In genomic region chr15:80776420-80777045, GRCh38 we compare ENCODE assay signal across 8 cellular contexts. TPM values are rescaled to one million over a fixed set of nuclear protein-coding genes. Genes with fewer than 3 reads are reported as not detected.
A peak's percentile ranks its signal among the peaks of the same experiment; 100 is the strongest.
DNase-seq lines count a peak whose midpoint lies in the region; ATAC-seq and TF ChIP-seq lines count a peak whose summit lies in the region.

No MANE protein-coding gene starts in this region.

- WGBS in IMR-90 (ENCODE audit: extremely low coverage in 2 of 2, insufficient read length in 1 of 2), 2 experiments: no CpG with 5 or more reads among the region's 5 CpGs
- 32 to 36% methylated on average over 5 of the region's 5 CpGs for WGBS in upper lobe of left lung, 2 donors

- H3K9me3 ChIP-seq in IMR-90 (ENCODE audit: control insufficient read depth, insufficient read depth, low read length): no peaks in the 10 kb centered on the region
- no peaks in the 10 kb centered on the region for H3K9me3 ChIP-seq in SJCRH30 (replicated peaks)
- H3K9me3 ChIP-seq in parathyroid adenoma (ENCODE audit: control insufficient read depth, low read length): no peaks in the 10 kb centered on the region
- no peaks in the 10 kb centered on the region for H3K9me3 ChIP-seq in upper lobe of left lung

- H3K14ac ChIP-seq in IMR-90 (replicated peaks; ENCODE audit: low read depth, low read length): peak overlapping the region; percentile 81; the same call in 1 of the 2 replicates

- dilution Hi-C loops in IMR-90 (cut with HindIII; ENCODE audit: low sequenced_read_pairs, unreplicated experiment): no loop called here

- BruUV-seq in IMR-90 (replicated peaks; lab: Mats Ljungman, UMichigan): no TSS peak

- peak overlapping the region; percentile 55; the same call in 1 of the 2 replicates for H4K5ac ChIP-seq in IMR-90 (ENCODE audit: low read depth, low read length)

- no peak overlapping the region for H3K4me3 ChIP-seq in IMR-90 (ENCODE audit: insufficient read depth, low read depth, low read length)
- H3K4me3 ChIP-seq in SJCRH30: no peak overlapping the region
- no peak overlapping the region for H3K4me3 ChIP-seq in parathyroid adenoma (ENCODE audit: low read depth, low read length)
- no peak overlapping the region for H3K4me3 ChIP-seq in upper lobe of left lung

- peak overlapping the region; percentile 78 for H2AK5ac ChIP-seq in IMR-90 (ENCODE audit: low read depth, low read length)

- intact Hi-C loops in IMR-90 (cut with micrococcal nuclease): loop anchor here (1.0 to 10.0 kb wide), 5 partner anchors 80 to 462 kb away; no protein-coding TSS in a partner anchor

- H3K27ac ChIP-seq in IMR-90 (ENCODE audit: insufficient read depth, low read length): peak overlapping the region; percentile 19; the same call in 1 of the 2 replicates
- no peak overlapping the region for H3K27ac ChIP-seq in SJCRH30
- H3K27ac ChIP-seq in parathyroid adenoma: no peak overlapping the region
- peak overlapping the region; percentile 43 to 71 (median 68) for H3K27ac ChIP-seq in upper lobe of left lung

- H3K23ac ChIP-seq in IMR-90 (ENCODE audit: low read depth, low read length): no peak overlapping the region; the same call in 1 of the 2 replicates

- H3K27me3 ChIP-seq in IMR-90 (ENCODE audit: control insufficient read depth, insufficient read depth, low read length): no peaks in the 10 kb centered on the region
- H3K27me3 ChIP-seq in SJCRH30: no peaks in the 10 kb centered on the region; the same call in 1 of the 2 replicates
- H3K27me3 ChIP-seq in parathyroid adenoma (ENCODE audit: control insufficient read depth, insufficient read depth, low read length): no peaks in the 10 kb centered on the region
- H3K27me3 ChIP-seq in upper lobe of left lung: peaks cover 0 to 9% (median 1%) of the 10 kb centered on the region in 4 donors

- peaks cover 9 to 22% of the 10 kb centered on the region in 2 experiments; a peak in 3 of 4 replicates for H3K79me1 ChIP-seq in IMR-90 (ENCODE audit: low read depth in 1 of 2, low read length in 2 of 2)

- peak overlapping the region; percentile 90 for H2BK20ac ChIP-seq in IMR-90 (ENCODE audit: low read depth, low read length)

- CTCF ChIA-PET in IMR-90 (lab: Yijun Ruan, JAX): interaction anchor here (0.6 to 3.6 kb wide), 22 partner anchors 9 to 474 kb away, joined by 3 to 50 read pairs (median 4); partner anchors contain the start of gene ABHD17C

- DNase-seq in COR-L47 (lab: John Stamatoyannopoulos, UW) (peak; percentile 68), IMR-90 (peak; percentile 87), SJCRH30 (peak; percentile 53 to 82), globus pallidus (ENCODE audit: low spot score) (peak; percentile 71), upper lobe of left lung (peak in 1 of 2 donors; percentile 83)
- DNase-seq in activated naive CD4-positive, alpha-beta T cell treated with Interleukin-2 at 50 U/mL for 16 hours: peak; percentile 59

- H4K91ac ChIP-seq in IMR-90 (ENCODE audit: insufficient read depth, low read depth, low read length): peak overlapping the region; percentile 76

- TF ChIP-seq CTCF in IMR-90 (conservative IDR thresholded peaks at IDR 0.05; ENCODE audit: low read depth, low read length) (peak; percentile 94), parathyroid adenoma (IDR thresholded peaks at IDR 0.05) (peak; percentile 59), upper lobe of left lung (IDR thresholded peaks at IDR 0.05) (peak; percentile 57 to 84 (median 71))

- TF ChIP-seq POLR2A in IMR-90 (IDR thresholded peaks at IDR 0.05; ENCODE audit: low read depth, low read length): no peak
- TF ChIP-seq POLR2A in upper lobe of left lung (IDR thresholded peaks at IDR 0.05): no peak

- peaks cover 20% of the 10 kb centered on the region for H4K20me1 ChIP-seq in IMR-90 (ENCODE audit: insufficient read depth, low read length)

- H3K56ac ChIP-seq in IMR-90 (ENCODE audit: extremely low read depth, insufficient read depth, low read length): no peak overlapping the region

- peak overlapping the region; percentile 85 for H2BK5ac ChIP-seq in IMR-90 (ENCODE audit: low read depth, low read length, poor library complexity, severe bottlenecking)

- ATAC-seq in IMR-90 (ENCODE audit: low read depth) (peak; percentile 4; the same call in 1 of the 2 replicates), upper lobe of left lung (ENCODE audit: low FRiP score in 2 of 2) (peak; percentile 74 to 76), HG03469 (IDR thresholded peaks at IDR 0.05; ENCODE audit: unreplicated experiment) (no peak)

- H3K79me2 ChIP-seq in parathyroid adenoma: no peaks in the 10 kb centered on the region

- peak; percentile 91 for TF ChIP-seq RAD21 in IMR-90 (IDR thresholded peaks at IDR 0.05; ENCODE audit: low read length)

- peaks cover 20% of the 10 kb centered on the region for H3K4me1 ChIP-seq in IMR-90 (ENCODE audit: control insufficient read depth, insufficient read depth, low read length)
- H3K4me1 ChIP-seq in SJCRH30: no peaks in the 10 kb centered on the region
- H3K4me1 ChIP-seq in parathyroid adenoma: no peaks in the 10 kb centered on the region
- peaks cover 37 to 51% (median 47%) of the 10 kb centered on the region in 4 donors for H3K4me1 ChIP-seq in upper lobe of left lung

- peak overlapping the region; percentile 35 to 69; a peak in 3 of 4 replicates for H4K8ac ChIP-seq in IMR-90 (ENCODE audit: low read depth in 2 of 2, low read length in 2 of 2)

- H3K9ac ChIP-seq in IMR-90 (ENCODE audit: low read depth, low read length) (peak overlapping the region; percentile 36; the same call in 1 of the 2 replicates), parathyroid adenoma (no peak overlapping the region)

- peak overlapping the region; percentile 79; the same call in 2 of the 3 replicates for H2BK15ac ChIP-seq in IMR-90 (ENCODE audit: low read depth, low read length)

- peak overlapping the region; percentile 72 for H3K18ac ChIP-seq in IMR-90 (ENCODE audit: low read depth, low read length)

- H3K4me2 ChIP-seq in IMR-90 (ENCODE audit: low read depth, low read length): 0 out of 2 replicates have a peak overlapping the region, but pooled peaks have one; percentile 32
- H3K4me2 ChIP-seq in parathyroid adenoma (ENCODE audit: low read length): no peak overlapping the region

- peak overlapping the region; percentile 71 for H3K4ac ChIP-seq in IMR-90 (ENCODE audit: low read depth, low read length)

- H2AFZ ChIP-seq in IMR-90 (replicated peaks; ENCODE audit: low read length, poor library complexity) (peak overlapping the region; percentile 82), parathyroid adenoma (no peak overlapping the region)

- no peak overlapping the region for H2AK9ac ChIP-seq in IMR-90 (replicated peaks; ENCODE audit: low read depth, low read length, poor library complexity)

- POLR2A ChIA-PET in IMR-90 (lab: Charles Lee; ENCODE audit: unreplicated experiment): interaction anchor here (0.6 to 1.1 kb wide), 3 partner anchors 114 to 321 kb away, joined by 3 to 5 read pairs (median 3); no protein-coding TSS in a partner anchor

- H2BK120ac ChIP-seq in IMR-90 (ENCODE audit: low read depth, low read length): peak overlapping the region; percentile 90

- TF ChIP-seq EP300 in upper lobe of left lung (IDR thresholded peaks at IDR 0.05): no peak

- in situ Hi-C loops in IMR-90 (cut with MboI; ENCODE audit: low sequenced_read_pairs): loop anchor here (5.0 kb wide), 3 partner anchors 196 to 319 kb away; no protein-coding TSS in a partner anchor

- no peaks in the 10 kb centered on the region for H3K9me1 ChIP-seq in IMR-90 (ENCODE audit: insufficient read depth, low read length)

- H3K36me3 ChIP-seq in IMR-90 (ENCODE audit: control insufficient read depth, insufficient read depth, low read length) (peaks cover 6% of the 10 kb centered on the region; the same call in 1 of the 2 replicates), SJCRH30 (no peaks in the 10 kb centered on the region), parathyroid adenoma (ENCODE audit: control insufficient read depth, insufficient read depth, low read length) (no peaks in the 10 kb centered on the region), upper lobe of left lung (no peaks in the 10 kb centered on the region)

TF ChIP-seq in IMR-90, 13 proteins besides CTCF, POLR2A, EP300 and RAD21:
- TF ChIP-seq RFX5 (IDR thresholded peaks at IDR 0.05; ENCODE audit: low read depth, low read length) (no peak), USF2 (IDR thresholded peaks at IDR 0.05; ENCODE audit: low read depth, low read length) (no peak), RCOR1 (IDR thresholded peaks at IDR 0.05; ENCODE audit: insufficient replicate concordance, low read length) (no peak), CEBPB (IDR thresholded peaks at IDR 0.05; ENCODE audit: low read depth, low read length) (no peak), NFE2L2 (IDR thresholded peaks at IDR 0.05; ENCODE audit: low read depth, low read length) (no peak), CHD1 (IDR thresholded peaks at IDR 0.05; ENCODE audit: low read depth, low read length) (no peak), SMC3 (IDR thresholded peaks at IDR 0.05; ENCODE audit: low read depth, low read length) (peak; percentile 92)
- TF ChIP-seq, protein P1, sequence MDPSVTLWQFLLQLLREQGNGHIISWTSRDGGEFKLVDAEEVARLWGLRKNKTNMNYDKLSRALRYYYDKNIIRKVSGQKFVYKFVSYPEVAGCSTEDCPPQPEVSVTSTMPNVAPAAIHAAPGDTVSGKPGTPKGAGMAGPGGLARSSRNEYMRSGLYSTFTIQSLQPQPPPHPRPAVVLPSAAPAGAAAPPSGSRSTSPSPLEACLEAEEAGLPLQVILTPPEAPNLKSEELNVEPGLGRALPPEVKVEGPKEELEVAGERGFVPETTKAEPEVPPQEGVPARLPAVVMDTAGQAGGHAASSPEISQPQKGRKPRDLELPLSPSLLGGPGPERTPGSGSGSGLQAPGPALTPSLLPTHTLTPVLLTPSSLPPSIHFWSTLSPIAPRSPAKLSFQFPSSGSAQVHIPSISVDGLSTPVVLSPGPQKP (IDR thresholded peaks at IDR 0.05; ENCODE audit: borderline replicate concordance, low read depth, low read length): no peak

RNA-seq across cellular contexts. Expression of gene CEMIP, which starts 2.6 kb away (rescaled TPM):
- total RNA-seq in IMR-90 (2012; rRNA removed) (51.9 and 63.8 TPM in 2 replicates), upper lobe of left lung (10 to 100 TPM in 1 of 6 donors, 1 to 10 TPM in 4, under 1 TPM in 1; 0.59 to 38.8 (median 5.7) TPM)
- 66.9 and 78.0 TPM in 2 replicates for polyA plus RNA-seq in IMR-90 (2012; rRNA removed)
- 64.2 and 87.8 TPM in 2 replicates for polyA plus RNA-seq in IMR-90 (2012; cell fraction: cytosol; rRNA removed)
- polyA plus RNA-seq in IMR-90 (2012; cell fraction: nucleus; rRNA removed; ENCODE audit: low replicate concordance): 112 and 211 TPM in 2 replicates
- 0.20 and 0.33 TPM in 2 replicates for total RNA-seq in SJCRH30 (2014; rRNA removed; shearing (Covaris generic))

Comparison
In these comparisons a context has a peak if more than half of its experiments do, and no peak if none do; other contexts are left out.
1. H3K27ac ChIP-seq: peak in IMR-90 (single experiment) and upper lobe of left lung (4 of 4); none in SJCRH30 (single experiment) and parathyroid adenoma (single experiment).
2. Peak in every context shown above with its lines, with median percentiles within 50 percentile points of each other: CTCF ChIP-seq.